In the genomic region with DNA sequence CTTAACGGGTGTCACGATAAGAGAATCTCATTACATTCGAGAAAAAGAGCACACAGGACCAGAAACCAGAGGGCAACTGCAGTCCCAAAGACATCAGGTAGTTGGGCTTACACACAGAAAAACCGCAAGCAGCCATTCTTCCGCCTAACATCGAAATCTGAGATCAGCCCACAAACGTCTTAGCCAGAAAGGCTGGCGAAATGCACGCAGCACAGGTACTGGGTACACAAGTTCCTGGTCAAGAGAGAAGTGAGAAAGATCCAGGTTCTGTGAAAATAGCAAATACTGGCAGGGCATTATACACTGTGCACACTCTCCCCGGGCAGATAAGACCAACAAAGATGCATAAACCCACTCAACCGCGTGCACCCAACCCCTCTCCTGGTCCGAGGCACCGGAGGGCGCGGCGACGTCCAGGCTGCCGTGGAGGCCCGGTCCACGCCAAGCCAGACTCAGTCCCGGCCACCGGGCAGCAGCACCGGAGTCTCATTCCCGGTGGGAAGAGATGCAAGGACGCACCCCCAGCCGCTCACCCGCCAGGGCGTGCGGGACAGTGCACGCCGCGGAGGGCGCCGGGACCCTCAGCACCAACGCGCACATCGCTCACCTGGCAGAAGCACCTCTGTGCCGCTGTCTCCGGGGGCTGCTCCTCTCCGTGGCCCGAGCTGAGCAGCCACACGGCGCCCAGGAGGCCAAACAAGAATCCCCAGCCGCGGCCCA, we compare ENCODE assay signal across 8 cellular contexts. TPM values are rescaled to one million over a fixed set of nuclear protein-coding genes. Genes with fewer than 3 reads are reported as not detected.
DNase-seq lines count a peak whose midpoint lies in the region; ATAC-seq and TF ChIP-seq lines count a peak whose summit lies in the region.

No MANE protein-coding gene starts in this region.

- H3K4me1 ChIP-seq in Caco-2 (peaks cover 16% of the 10 kb centered on the region), Panc1 (ENCODE audit: control insufficient read depth, insufficient read depth, low read length) (peaks cover 20% of the 10 kb centered on the region), foreskin keratinocyte (peaks cover 29% of the 10 kb centered on the region), tibial artery (peaks cover 0 to 32% (median 11%) of the 10 kb centered on the region in 4 donors)

- POLR2A ChIA-PET in Caco-2 (lab: Charles Lee) = interaction anchor here (0.6 kb wide), 1 partner anchor 13 kb away, joined by 3 read pairs; no protein-coding TSS in a partner anchor
- POLR2A ChIA-PET in Panc1 (lab: Charles Lee) = no interaction called here

- no peaks in the 10 kb centered on the region for H3K27me3 Mint-ChIP-seq in Caco-2 (ENCODE audit: insufficient read depth, unreplicated experiment)
- peaks cover 1% of the 10 kb centered on the region for H3K27me3 Mint-ChIP-seq in activated T-helper 1 cell treated with anti-CD3 and anti-CD28 coated beads, Interleukin-12 subunit alpha, Interleukin-12 subunit beta, Interleukin-2, Interleukin-4 antibody, amounts not matched to agents 30 ng/mL and 10 ng/mL and 1 ng/mL, durations not matched to agents 14 hours and 24 hours and 36 hours (ENCODE audit: insufficient read depth)

- peak overlapping the region; percentile 82 for H3K27ac ChIP-seq in Panc1 (ENCODE audit: low read length)
- peak overlapping the region; percentile 98 for H3K27ac ChIP-seq in foreskin keratinocyte
- H3K27ac ChIP-seq in tibial artery = peak overlapping the region; percentile 99

- BruUV-seq in Caco-2 (replicated peaks; lab: Mats Ljungman, UMichigan) (no TSS peak), Panc1 (replicated peaks; lab: Mats Ljungman, UMichigan) (no TSS peak)

- ATAC-seq in GM19438 (IDR thresholded peaks at IDR 0.05; ENCODE audit: low read depth, unreplicated experiment) (peak; percentile 64), HG03520 (IDR thresholded peaks at IDR 0.05; ENCODE audit: unreplicated experiment) (peak; percentile 53), Panc1 (peak; percentile 49), foreskin keratinocyte (peak; percentile 45)

- H3K27ac Mint-ChIP-seq in Caco-2 (ENCODE audit: unreplicated experiment) = peak overlapping the region; percentile 81
- peak overlapping the region; percentile 99 for H3K27ac Mint-ChIP-seq in activated T-helper 1 cell treated with anti-CD3 and anti-CD28 coated beads, Interleukin-12 subunit alpha, Interleukin-12 subunit beta, Interleukin-2, Interleukin-4 antibody, amounts not matched to agents 30 ng/mL and 10 ng/mL and 1 ng/mL, durations not matched to agents 14 hours and 24 hours and 36 hours

- H3K4me3 ChIP-seq in Caco-2 (ENCODE audit: low read depth, low read length) (peak overlapping the region; percentile 71), Panc1 (ENCODE audit: low read depth in 2 of 2, low read length in 2 of 2) (peak overlapping the region; percentile 76 to 95), tibial artery (peak overlapping the region; percentile 90)

- in situ Hi-C loops in Panc1 (cut with HindIII; ENCODE audit: low pct_unique_long_range_greater_than_20kb, low sequenced_read_pairs) = no loop called here

- no peak for TF ChIP-seq CTCF in Caco-2 (IDR thresholded peaks at IDR 0.05; ENCODE audit: insufficient read depth in 1 of 2, low read depth in 1 of 2, low read length in 1 of 2, severe bottlenecking in 1 of 2, unreplicated experiment in 1 of 2)
- TF ChIP-seq CTCF in Panc1 (IDR thresholded peaks at IDR 0.05) = no peak
- TF ChIP-seq CTCF in foreskin keratinocyte (conservative IDR thresholded peaks at IDR 0.05) = no peak
- TF ChIP-seq CTCF in tibial artery (IDR thresholded peaks at IDR 0.05) = no peak

- DNase-seq in Caco-2 = peak in 1 of 2 experiments; percentile 45
- no peak for DNase-seq in Panc1 (ENCODE audit: low read depth, low spot score)
- peak; percentile 67 for DNase-seq in activated T-helper 1 cell treated with anti-CD3 and anti-CD28 coated beads, Interleukin-12 subunit alpha, Interleukin-12 subunit beta, Interleukin-2, Interleukin-4 antibody, amounts not matched to agents 30 ng/mL and 10 ng/mL and 1 ng/mL, durations not matched to agents 14 hours and 24 hours and 36 hours (ENCODE audit: low spot score)
- peak in 1 of 2 donors; percentile 60 for DNase-seq in foreskin keratinocyte
- DNase-seq in occipital lobe (lab: John Stamatoyannopoulos, UW) = peak; percentile 22
- peak in 1 of 2 donors; percentile 74 for DNase-seq in tibial artery

- CTCF ChIA-PET in Caco-2 (lab: Charles Lee) (interaction anchor here (0.9 to 1.0 kb wide), 2 partner anchors 35 to 82 kb away, joined by 3 to 4 read pairs; partner anchors contain the start of gene STYX), Panc1 (lab: Charles Lee) (no interaction called here)

- H3K27me3 ChIP-seq in Caco-2 (replicated peaks; ENCODE audit: control insufficient read depth, insufficient read depth, low read length) (no peaks in the 10 kb centered on the region), Panc1 (ENCODE audit: control insufficient read depth, insufficient read depth, low read length) (no peaks in the 10 kb centered on the region), foreskin keratinocyte (no peaks in the 10 kb centered on the region), tibial artery (no peaks in the 10 kb centered on the region)

- H3K36me3 ChIP-seq in Caco-2 (ENCODE audit: control insufficient read depth, insufficient read depth, low read length) (no peaks in the 10 kb centered on the region), Panc1 (ENCODE audit: control insufficient read depth, insufficient read depth, low read length) (no peaks in the 10 kb centered on the region), tibial artery (no peaks in the 10 kb centered on the region)

- intact Hi-C loops in Caco-2 (cut with micrococcal nuclease; ENCODE audit: unreplicated experiment) = loop anchor here (10.0 kb wide), 1 partner anchor 140 kb away; the partner anchor contains the start of genes GPR137C and TXNDC16
- intact Hi-C loops in Panc1 (cut with micrococcal nuclease; ENCODE audit: unreplicated experiment) = no loop called here
- intact Hi-C loops in activated T-helper 1 cell treated with anti-CD3 and anti-CD28 coated beads, Interleukin-12 subunit alpha, Interleukin-12 subunit beta, Interleukin-2, Interleukin-4 antibody, amounts not matched to agents 30 ng/mL and 10 ng/mL and 1 ng/mL, durations not matched to agents 14 hours and 24 hours and 36 hours (cut with micrococcal nuclease) = loop anchor here (1.0 to 10.0 kb wide), 4 partner anchors 14 to 380 kb away; partner anchors contain the start of genes GPR137C, PTGER2, STYX and TXNDC16
- intact Hi-C loops in tibial artery (cut with DNase I; ENCODE audit: low total_unique reads) = loop anchor here (5.0 kb wide), 1 partner anchor 143 kb away; the partner anchor contains the start of genes GPR137C and TXNDC16

- peaks cover 38% of the 10 kb centered on the region for H3K4me1 Mint-ChIP-seq in Caco-2 (ENCODE audit: low read depth, unreplicated experiment)
- H3K4me1 Mint-ChIP-seq in activated T-helper 1 cell treated with anti-CD3 and anti-CD28 coated beads, Interleukin-12 subunit alpha, Interleukin-12 subunit beta, Interleukin-2, Interleukin-4 antibody, amounts not matched to agents 30 ng/mL and 10 ng/mL and 1 ng/mL, durations not matched to agents 14 hours and 24 hours and 36 hours (ENCODE audit: low read depth) = peaks cover 46% of the 10 kb centered on the region

- H3K36me3 Mint-ChIP-seq in Caco-2 (ENCODE audit: insufficient read depth, unreplicated experiment) = no peaks in the 10 kb centered on the region
- H3K36me3 Mint-ChIP-seq in activated T-helper 1 cell treated with anti-CD3 and anti-CD28 coated beads, Interleukin-12 subunit alpha, Interleukin-12 subunit beta, Interleukin-2, Interleukin-4 antibody, amounts not matched to agents 30 ng/mL and 10 ng/mL and 1 ng/mL, durations not matched to agents 14 hours and 24 hours and 36 hours (ENCODE audit: low read depth) = peaks cover 17% of the 10 kb centered on the region

- H3K9me3 Mint-ChIP-seq in Caco-2 (ENCODE audit: unreplicated experiment) = no peaks in the 10 kb centered on the region
- H3K9me3 Mint-ChIP-seq in activated T-helper 1 cell treated with anti-CD3 and anti-CD28 coated beads, Interleukin-12 subunit alpha, Interleukin-12 subunit beta, Interleukin-2, Interleukin-4 antibody, amounts not matched to agents 30 ng/mL and 10 ng/mL and 1 ng/mL, durations not matched to agents 14 hours and 24 hours and 36 hours = no peaks in the 10 kb centered on the region

- peak overlapping the region; percentile 93 for H3K4me3 Mint-ChIP-seq in Caco-2 (ENCODE audit: unreplicated experiment)
- peak overlapping the region; percentile 100 for H3K4me3 Mint-ChIP-seq in activated T-helper 1 cell treated with anti-CD3 and anti-CD28 coated beads, Interleukin-12 subunit alpha, Interleukin-12 subunit beta, Interleukin-2, Interleukin-4 antibody, amounts not matched to agents 30 ng/mL and 10 ng/mL and 1 ng/mL, durations not matched to agents 14 hours and 24 hours and 36 hours

- H3K9me3 ChIP-seq in Caco-2 (no peaks in the 10 kb centered on the region), Panc1 (ENCODE audit: control insufficient read depth, insufficient read depth, low read depth, low read length) (no peaks in the 10 kb centered on the region), tibial artery (no peaks in the 10 kb centered on the region)

RNA-seq across cellular contexts. Expression of gene ERO1A, which starts 0.4 kb away (rescaled TPM):
- total RNA-seq in Caco-2 (2022) (73.6 and 83.4 TPM in 2 replicates), Panc1 (2021; ENCODE audit: unreplicated experiment) (83.3 TPM), foreskin keratinocyte (95.0 and 95.3 TPM in 2 replicates), occipital lobe (42.7 TPM)
- 45.6 TPM for polyA plus RNA-seq in Panc1 (2012; ENCODE audit: insufficient read length)
- total RNA-seq in activated T-helper 1 cell treated with anti-CD3 and anti-CD28 coated beads, Interleukin-12 subunit alpha, Interleukin-12 subunit beta, Interleukin-2, Interleukin-4 antibody, amounts not matched to agents 30 ng/mL and 10 ng/mL and 1 ng/mL, durations not matched to agents 14 hours and 24 hours and 36 hours = 144 and 158 TPM in 2 replicates
- 46.0 and 50.6 TPM in 2 replicates for polyA plus RNA-seq in foreskin keratinocyte

RNA-seq across cellular contexts. Expression of gene PSMC6, which starts 12.1 kb away (rescaled TPM):
- 129 and 130 TPM in 2 replicates for total RNA-seq in Caco-2 (2022)
- total RNA-seq in Panc1 (2021; ENCODE audit: unreplicated experiment) = 62.1 TPM
- polyA plus RNA-seq in Panc1 (2012; ENCODE audit: insufficient read length) = 39.6 TPM
- total RNA-seq in activated T-helper 1 cell treated with anti-CD3 and anti-CD28 coated beads, Interleukin-12 subunit alpha, Interleukin-12 subunit beta, Interleukin-2, Interleukin-4 antibody, amounts not matched to agents 30 ng/mL and 10 ng/mL and 1 ng/mL, durations not matched to agents 14 hours and 24 hours and 36 hours = 130 and 132 TPM in 2 replicates
- 104 and 112 TPM in 2 replicates for total RNA-seq in foreskin keratinocyte
- polyA plus RNA-seq in foreskin keratinocyte = 63.6 and 78.5 TPM in 2 replicates
- total RNA-seq in occipital lobe = 131 TPM

RNA-seq across cellular contexts. Expression of gene STYX, which starts 35.0 kb away (rescaled TPM):
- total RNA-seq in Caco-2 (2022) (23.1 and 24.4 TPM in 2 replicates), Panc1 (2021; ENCODE audit: unreplicated experiment) (20.6 TPM), foreskin keratinocyte (18.1 and 19.0 TPM in 2 replicates), occipital lobe (29.8 TPM)
- 6.2 TPM for polyA plus RNA-seq in Panc1 (2012; ENCODE audit: insufficient read length)
- total RNA-seq in activated T-helper 1 cell treated with anti-CD3 and anti-CD28 coated beads, Interleukin-12 subunit alpha, Interleukin-12 subunit beta, Interleukin-2, Interleukin-4 antibody, amounts not matched to agents 30 ng/mL and 10 ng/mL and 1 ng/mL, durations not matched to agents 14 hours and 24 hours and 36 hours = 18.7 and 21.3 TPM in 2 replicates
- polyA plus RNA-seq in foreskin keratinocyte = 6.1 and 7.2 TPM in 2 replicates
